In the genomic region with DNA sequence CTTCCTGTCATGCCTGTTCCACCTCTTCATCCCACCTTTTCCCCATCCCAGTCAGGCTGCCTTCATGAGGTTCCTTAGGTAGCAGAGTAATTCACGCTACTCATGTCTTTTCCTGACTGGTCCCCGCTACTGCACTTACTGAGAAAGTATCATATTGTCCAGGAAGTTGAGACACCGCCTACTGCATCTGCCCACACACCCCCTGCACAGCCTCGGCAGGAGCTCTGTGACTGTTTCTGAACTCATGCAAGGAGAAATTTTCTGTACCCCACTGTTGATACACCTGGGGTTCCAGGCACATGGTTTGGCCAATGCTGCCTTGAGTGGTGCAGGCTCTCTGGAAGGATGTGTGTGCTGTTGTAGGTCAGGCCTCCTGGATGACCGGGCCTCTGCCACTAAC, we compare ENCODE assay signal across 10 cellular contexts. TPM values are rescaled to one million over a fixed set of nuclear protein-coding genes. Genes with fewer than 3 reads are reported as not detected.
DNase-seq lines count a peak whose midpoint lies in the region; ATAC-seq and TF ChIP-seq lines count a peak whose summit lies in the region.
"Had no signal": no experiment of that assay in that cellular context is flagged by ENCODE, and none has a peak within 500 bp of the region (broad histone marks: within the 10 kb centered on the region; RNA-seq: fewer than 3 reads in every experiment).

No MANE protein-coding gene starts in this region.

- H3K79me2 ChIP-seq in fibroblast of lung (ENCODE audit: control insufficient read depth, insufficient read depth, low read length): no peaks in the 10 kb centered on the region

- peak overlapping the region; percentile 53 for H3K4me3 Mint-ChIP-seq in activated T-cell treated with anti-CD3 and anti-CD28 coated beads, Interleukin-2, amount 50 U/mL, for 24 hours

- H3K27ac Mint-ChIP-seq in activated T-cell treated with anti-CD3 and anti-CD28 coated beads, Interleukin-2, amount 50 U/mL, for 24 hours: peak overlapping the region; percentile 93

- no peaks in the 10 kb centered on the region for H4K20me1 ChIP-seq in fibroblast of lung (ENCODE audit: control insufficient read depth, extremely low read depth, insufficient read depth, low read length)

- ATAC-seq in GM21825 (IDR thresholded peaks at IDR 0.05; ENCODE audit: unreplicated experiment): no peak

- TF ChIP-seq CTCF in fibroblast of lung (conservative IDR thresholded peaks at IDR 0.05 in 1 of 2, IDR thresholded peaks at IDR 0.05 in 1 of 2; ENCODE audit: low read depth in 1 of 2, low read length in 2 of 2): no peak
- TF ChIP-seq CTCF in foreskin fibroblast (IDR thresholded peaks at IDR 0.05; ENCODE audit: low read depth, low read length): no peak

- no peak overlapping the region for H3K4me2 ChIP-seq in fibroblast of lung (ENCODE audit: extremely low read depth, insufficient read depth, low read length)

- H3K4me3 ChIP-seq in fibroblast of lung (replicated peaks in 1 of 4; ENCODE audit: control extremely low read depth in 1 of 4, insufficient read depth in 1 of 4, low read depth in 3 of 4, low read length in 4 of 4): no peak overlapping the region
- H3K4me3 ChIP-seq in foreskin fibroblast (ENCODE audit: low read depth in 1 of 2, low read length in 2 of 2): no peak overlapping the region

- H3K9ac ChIP-seq in fibroblast of lung (ENCODE audit: insufficient read depth, low read length): no peak overlapping the region

- peak; percentile 78 for DNase-seq in activated effector memory CD4-positive, alpha-beta T cell treated with anti-CD3 and anti-CD28 coated beads, Interleukin-2, amount 50 U/mL, for 16 hours
- DNase-seq in activated effector memory CD4-positive, alpha-beta T cell treated with Interleukin-2 at 50 U/mL for 16 hours: no peak
- DNase-seq in activated T-cell treated with anti-CD3 and anti-CD28 coated beads, Interleukin-2, amount 50 U/mL, for 24 hours: peak; percentile 63
- DNase-seq in fibroblast of lung (ENCODE audit: low read depth in 2 of 2) (no peak), iPS-NIHi7 (ENCODE audit: extremely low spot score) (no peak), foreskin fibroblast (no peak)
- peak; percentile 35 for DNase-seq in stimulated activated naive CD4-positive, alpha-beta T cell treated with Interleukin-2 at 50 U/mL for 16 hours (lab: John Stamatoyannopoulos, UW)
- DNase-seq: DMS153, H7 had no signal

- peaks cover 71% of the 10 kb centered on the region for H3K36me3 Mint-ChIP-seq in activated T-cell treated with anti-CD3 and anti-CD28 coated beads, Interleukin-2, amount 50 U/mL, for 24 hours (ENCODE audit: low read depth)

- H3K27me3 Mint-ChIP-seq in activated T-cell treated with anti-CD3 and anti-CD28 coated beads, Interleukin-2, amount 50 U/mL, for 24 hours: no peaks in the 10 kb centered on the region

- H3K36me3 ChIP-seq in fibroblast of lung (ENCODE audit: control insufficient read depth, insufficient read depth, low read length): peaks cover 2% of the 10 kb centered on the region

- peaks cover 62% of the 10 kb centered on the region for H3K4me1 Mint-ChIP-seq in activated T-cell treated with anti-CD3 and anti-CD28 coated beads, Interleukin-2, amount 50 U/mL, for 24 hours (ENCODE audit: low read depth)

- no peaks in the 10 kb centered on the region for H3K9me3 Mint-ChIP-seq in activated T-cell treated with anti-CD3 and anti-CD28 coated beads, Interleukin-2, amount 50 U/mL, for 24 hours

- no peak overlapping the region for H2AFZ ChIP-seq in fibroblast of lung (ENCODE audit: low read length)

- H3K27ac ChIP-seq in fibroblast of lung (ENCODE audit: insufficient read depth, low read length): peak overlapping the region; percentile 30

- H3K9me3 ChIP-seq in fibroblast of lung (ENCODE audit: control insufficient read depth, insufficient read depth, low read depth, low read length): no peaks in the 10 kb centered on the region

- H3K27me3 ChIP-seq in fibroblast of lung (ENCODE audit: control insufficient read depth, insufficient read depth, low read length): no peaks in the 10 kb centered on the region

- peaks cover 2% of the 10 kb centered on the region for H3K4me1 ChIP-seq in fibroblast of lung (ENCODE audit: control insufficient read depth, extremely low read depth, insufficient read depth, low read length)

RNA-seq across cellular contexts. Expression of a gene that starts 39.6 kb away (rescaled TPM):
- 10.3 and 16.7 TPM in 2 replicates for total RNA-seq in fibroblast of lung
- 29.7 and 37.5 TPM in 2 replicates for polyA plus RNA-seq in fibroblast of lung
- 22.9 and 36.2 TPM in 2 replicates for polyA plus RNA-seq in fibroblast of lung (2012)
- 8.3 and 14.3 TPM in 2 replicates for polyA minus RNA-seq in fibroblast of lung (ENCODE audit: low replicate concordance)

Comparison
In these comparisons a context has a peak if more than half of its experiments do, and no peak if none do; other contexts are left out.
1. DNase-seq: peak in activated effector memory CD4-positive, alpha-beta T cell treated with anti-CD3 and anti-CD28 coated beads, Interleukin-2, amount 50 U/mL, for 16 hours (single experiment), activated T-cell treated with anti-CD3 and anti-CD28 coated beads, Interleukin-2, amount 50 U/mL, for 24 hours (single experiment) and stimulated activated naive CD4-positive, alpha-beta T cell treated with Interleukin-2 at 50 U/mL for 16 hours (single experiment); none in activated effector memory CD4-positive, alpha-beta T cell treated with Interleukin-2 at 50 U/mL for 16 hours (single experiment), fibroblast of lung (0 of 2), iPS-NIHi7 (single experiment) and foreskin fibroblast (0 of 2).